8 cellular contexts compared by ENCODE assay signal in genomic region chr6:83867527-83868161, GRCh38. TPM values are rescaled to one million over a fixed set of nuclear protein-coding genes. Genes with fewer than 3 reads are reported as not detected.
DNase-seq lines count a peak whose midpoint lies in the region; ATAC-seq and TF ChIP-seq lines count a peak whose summit lies in the region.

No MANE protein-coding gene starts in this region.

- peak overlapping the region; percentile 76 for H3K27ac ChIP-seq in PC-9

- H4K20me1 ChIP-seq in PC-9 (ENCODE audit: insufficient read depth) = no peaks in the 10 kb centered on the region

- peak overlapping the region; percentile 56 for H3K9ac ChIP-seq in skeletal muscle satellite cell (ENCODE audit: low read depth, low read length)

- H3K4me1 ChIP-seq in PC-9 (replicated peaks; ENCODE audit: insufficient read depth) (peaks cover 18% of the 10 kb centered on the region), skeletal muscle satellite cell (ENCODE audit: control insufficient read depth, insufficient read depth, low read length) (peaks cover 28% of the 10 kb centered on the region)

- no peak for TF ChIP-seq CTCF in PC-9 (conservative IDR thresholded peaks at IDR 0.05)

- H3K27ac Mint-ChIP-seq in activated CD4-positive, alpha-beta T cell treated with anti-CD3 and anti-CD28 coated beads for 36 hours = no peak overlapping the region

- H3K4me3 Mint-ChIP-seq in activated CD4-positive, alpha-beta T cell treated with anti-CD3 and anti-CD28 coated beads for 36 hours = no peak overlapping the region

- H3K27me3 ChIP-seq in PC-9 (ENCODE audit: insufficient read depth, low read depth) (no peaks in the 10 kb centered on the region), skeletal muscle satellite cell (ENCODE audit: control insufficient read depth, insufficient read depth, low read length) (no peaks in the 10 kb centered on the region)

- DNase-seq in activated CD4-positive, alpha-beta T cell treated with anti-CD3 and anti-CD28 coated beads for 36 hours = peak; percentile 55
- no peak for DNase-seq in activated CD4-positive, alpha-beta T cell treated with anti-CD3 and anti-CD28 coated beads, Interleukin-2, amount 50 U/mL, for 1 hour
- DNase-seq in PC-9 = peak; percentile 24 to 74
- DNase-seq in fibroblast of the conjunctiva (ENCODE audit: low read depth) = peak; percentile 51
- no peak for DNase-seq in NCI-H1105 treated with DMSO at 0.1 percent for 48 hours (lab: John Stamatoyannopoulos, UW)
- DNase-seq in COLO829 (ENCODE audit: low spot score) = no peak

- H3K79me2 ChIP-seq in PC-9 (ENCODE audit: low read depth) = peaks cover 5% of the 10 kb centered on the region; the same call in 1 of the 2 replicates

- H3K4me2 ChIP-seq in PC-9 (no peak overlapping the region), skeletal muscle satellite cell (ENCODE audit: low read length) (peak overlapping the region; percentile 27)

- H3K9me2 ChIP-seq in PC-9 (ENCODE audit: insufficient read depth) = no peaks in the 10 kb centered on the region

- no peak overlapping the region for H2AFZ ChIP-seq in PC-9

- peaks cover 53% of the 10 kb centered on the region for H3K36me3 Mint-ChIP-seq in activated CD4-positive, alpha-beta T cell treated with anti-CD3 and anti-CD28 coated beads for 36 hours (ENCODE audit: low read depth)

- peaks cover 9% of the 10 kb centered on the region for H3K4me1 Mint-ChIP-seq in activated CD4-positive, alpha-beta T cell treated with anti-CD3 and anti-CD28 coated beads for 36 hours

- H3K4me3 ChIP-seq in PC-9 (no peak overlapping the region), skeletal muscle satellite cell (ENCODE audit: low read length) (no peak overlapping the region)

- CTCF ChIA-PET in activated CD4-positive, alpha-beta T cell treated with anti-CD3 and anti-CD28 coated beads for 36 hours (lab: Charles Lee) = interaction anchor here (0.8 kb wide), 1 partner anchor 8 kb away, joined by 3 read pairs; the partner anchor contains the start of gene CYB5R4
- CTCF ChIA-PET in PC-9 (lab: Charles Lee) = no interaction called here

- H3K27me3 Mint-ChIP-seq in activated CD4-positive, alpha-beta T cell treated with anti-CD3 and anti-CD28 coated beads for 36 hours = no peaks in the 10 kb centered on the region

- intact Hi-C loops in activated CD4-positive, alpha-beta T cell treated with anti-CD3 and anti-CD28 coated beads for 36 hours (cut with DNase I, micrococcal nuclease) = no loop called here
- intact Hi-C loops in PC-9 (cut with micrococcal nuclease; ENCODE audit: unreplicated experiment) = loop anchor here (10.0 kb wide), 2 partner anchors 253 to 803 kb away; partner anchors contain the start of genes DOP1A and UBE3D

- ATAC-seq in activated CD4-positive, alpha-beta T cell treated with anti-CD3 and anti-CD28 coated beads for 36 hours = no peak
- ATAC-seq in GM19452 (IDR thresholded peaks at IDR 0.05; ENCODE audit: unreplicated experiment) = no peak

- BruUV-seq in PC-9 (replicated peaks; lab: Mats Ljungman, UMichigan) = no TSS peak

- POLR2A ChIA-PET in activated CD4-positive, alpha-beta T cell treated with anti-CD3 and anti-CD28 coated beads for 36 hours (lab: Charles Lee) = no interaction called here
- POLR2A ChIA-PET in PC-9 (lab: Charles Lee; ENCODE audit: unreplicated experiment) = interaction anchor here (0.7 kb wide), 1 partner anchor 8 kb away, joined by 9 read pairs; no protein-coding TSS in a partner anchor

- peaks cover 6% of the 10 kb centered on the region for H3K9me3 Mint-ChIP-seq in activated CD4-positive, alpha-beta T cell treated with anti-CD3 and anti-CD28 coated beads for 36 hours (ENCODE audit: low read depth)

- no peaks in the 10 kb centered on the region for H3K9me3 ChIP-seq in PC-9 (ENCODE audit: insufficient read depth, low read depth)
- H3K9me3 ChIP-seq in skeletal muscle satellite cell (replicated peaks; ENCODE audit: low read length) = no peaks in the 10 kb centered on the region

- H3K36me3 ChIP-seq in PC-9 (ENCODE audit: low read depth) = peaks cover 10% of the 10 kb centered on the region; the same call in 1 of the 2 replicates
- peaks cover 3% of the 10 kb centered on the region for H3K36me3 ChIP-seq in skeletal muscle satellite cell (ENCODE audit: insufficient read depth, low read length)

- H3F3A ChIP-seq in PC-9 (ENCODE audit: insufficient read depth, low read depth) = no peaks in the 10 kb centered on the region

RNA-seq across cellular contexts. Expression of gene CYB5R4, which starts 8.2 kb away (rescaled TPM):
- 10 to 100 TPM; 21.9 to 28.2 TPM for total RNA-seq in activated CD4-positive, alpha-beta T cell treated with anti-CD3 and anti-CD28 coated beads for 36 hours
- total RNA-seq in PC-9 (2021) = 15.3 and 22.7 TPM in 2 replicates
- total RNA-seq in skeletal muscle satellite cell (2012; rRNA removed) = 4.8 and 6.3 TPM in 2 replicates

RNA-seq across cellular contexts. Expression of gene RIPPLY2, which starts 14.5 kb away (rescaled TPM):
- not detected for total RNA-seq in activated CD4-positive, alpha-beta T cell treated with anti-CD3 and anti-CD28 coated beads for 36 hours
- total RNA-seq in PC-9 (2021) = not detected in 2 replicates
- total RNA-seq in skeletal muscle satellite cell (2012; rRNA removed) = under 0.01 and 0.87 TPM in 2 replicates

Comparison
In these comparisons a context has a peak if more than half of its experiments do, and no peak if none do; other contexts are left out.
1. DNase-seq: peak in activated CD4-positive, alpha-beta T cell treated with anti-CD3 and anti-CD28 coated beads for 36 hours (single experiment), PC-9 (2 of 2) and fibroblast of the conjunctiva (single experiment); none in activated CD4-positive, alpha-beta T cell treated with anti-CD3 and anti-CD28 coated beads, Interleukin-2, amount 50 U/mL, for 1 hour (single experiment), NCI-H1105 treated with DMSO at 0.1 percent for 48 hours (single experiment) and COLO829 (single experiment).